ENCODE assay signal across 17 cellular contexts in the genomic region with DNA sequence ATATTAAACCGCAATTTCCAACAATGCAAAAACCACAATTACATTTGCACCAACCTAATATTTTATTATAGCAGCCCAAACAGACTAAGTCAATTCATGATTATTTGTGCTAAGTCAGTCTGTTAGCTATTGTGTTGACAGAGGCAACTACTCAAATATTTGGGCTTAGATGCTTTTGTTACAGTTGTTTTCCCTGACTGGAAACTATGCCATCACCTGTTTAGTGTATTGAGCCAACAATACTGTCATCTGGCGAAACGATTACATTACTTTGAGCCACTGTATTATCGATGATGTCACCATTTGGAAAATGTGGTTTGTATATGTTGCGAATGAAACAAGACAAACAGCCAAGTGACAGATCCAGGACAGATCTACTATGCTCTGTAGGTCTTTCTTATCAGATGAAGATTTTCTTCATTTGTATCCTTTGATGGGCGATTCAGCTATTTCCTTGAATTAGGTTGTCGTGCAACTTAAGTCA.
"Had no signal": no experiment of that assay in that cellular context is flagged by ENCODE, and none has a peak within 500 bp of the region (broad histone marks: within the 10 kb centered on the region; RNA-seq: fewer than 3 reads in every experiment).

No MANE protein-coding gene starts in this region.

- H3K27me3 ChIP-seq: upper lobe of right lung had no signal

- H3K4me3 ChIP-seq: mucosa of descending colon, thoracic aorta, upper lobe of right lung had no signal

- DNase-seq: activated B cell treated with CpG ODN at 0.5 μM for 24 hours; activated CD4-positive, alpha-beta T cell treated with anti-CD3 and anti-CD28 coated beads, Interleukin-2, amount 10 ng/mL, durations not matched to agents 7 days and 5 days; activated CD8-positive, alpha-beta memory T cell treated with anti-CD3 and anti-CD28 coated beads, Interleukin-2, amount 50 U/mL, for 48 hours; activated gamma-delta T cell; activated naive CD8-positive, alpha-beta T cell treated with anti-CD3 and anti-CD28 coated beads for 36 hours; activated T-cell treated with anti-CD3 and anti-CD28 coated beads, Interleukin-2, amount 50 U/mL, for 72 hours; effector memory CD4-positive, alpha-beta T cell; foreskin fibroblast; hypothalamus; kidney glomerular epithelial cell; left ventricle myocardium superior; mucosa of descending colon; naive thymus-derived CD4-positive, alpha-beta T cell; stimulated activated CD4-positive, alpha-beta T cell treated with anti-CD3 and anti-CD28 coated beads, Interleukin-12 subunit alpha, Interleukin-12 subunit beta, amount 100 ng/mL, for 4 hours; stimulated activated CD4-positive, alpha-beta T cell treated with anti-CD3 and anti-CD28 coated beads, Interleukin-2, amount 100 ng/mL, for 24 hours; upper lobe of right lung had no signal

- H3K27ac ChIP-seq: thoracic aorta, upper lobe of right lung had no signal

- H3K4me1 ChIP-seq: upper lobe of right lung had no signal

- H3K9me3 ChIP-seq: mucosa of descending colon, thoracic aorta, upper lobe of right lung had no signal

- H3K36me3 ChIP-seq: thoracic aorta, upper lobe of right lung had no signal
